Comparison of ENCODE assay signal across 8 cellular contexts in the genomic region with DNA sequence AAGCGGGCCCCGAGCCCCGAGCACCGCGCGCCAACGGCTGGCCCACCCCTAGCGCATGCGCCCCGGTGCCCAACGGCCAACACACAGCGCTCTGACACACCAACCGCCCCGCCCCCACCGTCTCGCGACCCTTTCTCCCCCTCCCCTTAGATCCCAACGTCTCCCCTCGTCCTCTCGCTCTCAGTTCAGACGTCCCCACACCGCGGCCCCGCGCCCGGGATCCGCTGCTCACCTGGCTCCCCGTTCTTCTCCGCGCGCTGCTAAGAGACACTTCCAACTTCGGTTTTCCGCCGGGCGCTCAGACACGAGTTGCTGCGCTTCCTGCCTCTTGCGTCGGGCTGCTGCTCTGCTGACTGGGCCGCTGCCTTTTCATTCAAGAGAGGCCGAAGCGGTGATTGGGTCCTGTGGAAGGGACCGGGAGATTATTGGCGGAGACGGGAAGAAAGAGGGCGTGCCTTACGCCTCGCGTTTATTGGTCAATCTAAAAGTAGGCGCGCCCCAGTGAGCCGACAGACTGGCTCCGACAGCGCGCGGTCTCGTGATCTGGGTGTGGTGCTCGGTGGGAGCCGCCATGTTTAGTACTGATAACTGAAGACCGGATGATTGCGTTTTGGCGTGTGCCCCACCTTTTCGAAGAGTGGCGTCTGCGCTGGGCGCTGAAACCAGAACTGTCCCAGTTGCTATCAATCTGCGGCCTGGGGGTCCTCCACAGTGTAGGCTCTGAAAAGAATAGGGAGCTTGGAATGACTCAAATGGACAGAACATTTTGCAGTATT. TPM values are rescaled to one million over a fixed set of nuclear protein-coding genes. Genes with fewer than 3 reads are reported as not detected.
DNase-seq lines count a peak whose midpoint lies in the region; ATAC-seq and TF ChIP-seq lines count a peak whose summit lies in the region.

DDX39A (minus strand) TSS at position 304 of the 776 bp plus-strand sequence. CDS start 6,121 bp downstream, outside the sequence.

- peaks cover 2% of the 10 kb centered on the region for H3K27me3 Mint-ChIP-seq in IgD-negative memory B cell

- peaks cover 24 to 31% (median 28%) of the 10 kb centered on the region in 3 donors for H3K4me1 Mint-ChIP-seq in IgD-negative memory B cell

- H3K4me1 ChIP-seq in mucosa of descending colon (ENCODE audit: low read depth): peaks cover 18% of the 10 kb centered on the region

- H3K9me3 ChIP-seq in mucosa of descending colon: no peaks in the 10 kb centered on the region

- TF ChIP-seq CTCF in mucosa of descending colon (IDR thresholded peaks at IDR 0.05): no peak

- ATAC-seq in GM21529 (IDR thresholded peaks at IDR 0.05; ENCODE audit: unreplicated experiment) (peak; percentile 88), mucosa of descending colon (peak; percentile 94)

- peak within 1 kb of the TSS; percentile 87 to 99 (median 99) for H3K4me3 Mint-ChIP-seq in IgD-negative memory B cell

- peak within 1 kb of the TSS; percentile 69 for H3K4me3 ChIP-seq in mucosa of descending colon

- no peaks in the 10 kb centered on the region for H3K36me3 ChIP-seq in mucosa of descending colon (ENCODE audit: low read depth)

- H3K27ac ChIP-seq in epithelial cell of prostate: peak within 1 kb of the TSS; percentile 83

- H3K36me3 Mint-ChIP-seq in IgD-negative memory B cell: no peaks in the 10 kb centered on the region

- DNase-seq in DMS 273 treated with DMSO at 0.1 percent for 48 hours (lab: John Stamatoyannopoulos, UW) (peak; percentile 99), OCI-M2 (lab: John Stamatoyannopoulos, UW; ENCODE audit: unreplicated experiment) (peak; percentile 99), activated T-cell treated with anti-CD3 and anti-CD28 coated beads for 4 hours (peak; percentile 89), epithelial cell of prostate (ENCODE audit: low read depth, low spot score) (peak; percentile 98), mucosa of descending colon (peak; percentile 96 to 99 (median 98))
- peak; percentile 93 for DNase-seq in stimulated activated CD8-positive, alpha-beta memory T cell treated with anti-CD3 and anti-CD28 coated beads, Interleukin-4, amount 100 ng/mL, for 24 hours (ENCODE audit: low read depth)

- H3K9me3 Mint-ChIP-seq in IgD-negative memory B cell: no peaks in the 10 kb centered on the region

- H3K27ac Mint-ChIP-seq in IgD-negative memory B cell: peak within 1 kb of the TSS; percentile 93 to 100 (median 96)

- intact Hi-C loops in mucosa of descending colon (cut with DNase I, micrococcal nuclease): no loop called here

RNA-seq across cellular contexts. Expression of gene DDX39A, which starts in this region (rescaled TPM):
- 169 TPM for polyA plus RNA-seq in IgD-negative memory B cell
- 10 to 100 TPM; 56.9 to 85.5 (median 66.5) TPM for total RNA-seq in mucosa of descending colon

Comparison
In these comparisons a context has a peak if more than half of its experiments do, and no peak if none do; other contexts are left out.
1. Peak in every context shown above with its lines: DNase-seq, ATAC-seq, H3K4me3 ChIP-seq and H3K27ac ChIP-seq.